Comparison of ENCODE assay signal across 18 cellular contexts in the genomic region with DNA sequence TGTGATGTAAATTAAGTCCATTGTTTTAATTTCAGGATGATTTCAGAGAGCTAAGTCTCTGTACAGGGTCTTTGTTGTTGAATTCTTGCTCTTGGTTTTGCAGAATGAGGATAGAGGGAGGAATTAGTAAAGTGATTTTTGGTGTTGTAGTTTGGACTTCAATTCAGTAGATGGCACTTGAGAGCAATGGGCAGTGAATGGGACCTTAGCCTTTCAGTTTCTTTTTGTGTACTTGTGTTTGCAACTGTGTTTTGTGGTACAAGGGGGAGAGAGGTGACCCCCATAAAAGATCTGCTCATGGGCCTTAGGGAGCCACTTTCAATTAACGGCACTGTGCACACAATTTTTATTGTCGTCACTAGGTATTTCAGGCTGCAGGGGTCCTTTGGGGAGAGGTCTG.
DNase-seq lines count a peak whose midpoint lies in the region; ATAC-seq and TF ChIP-seq lines count a peak whose summit lies in the region.
"Had no signal": no experiment of that assay in that cellular context is flagged by ENCODE, and none has a peak within 500 bp of the region (broad histone marks: within the 10 kb centered on the region; RNA-seq: fewer than 3 reads in every experiment).

No MANE protein-coding gene starts in this region.

- H3K9me3 ChIP-seq in neural progenitor cell (ENCODE audit: low read depth) = peaks cover 5% of the 10 kb centered on the region
- H3K9me3 ChIP-seq: gastrocnemius medialis, suprapubic skin had no signal

- H3K9ac ChIP-seq in KMS-11 = no peak overlapping the region; the same call in 1 of the 2 replicates
- no peak overlapping the region for H3K9ac ChIP-seq in neural progenitor cell
- H3K9ac ChIP-seq: BLaER1 had no signal

- H3K36me3 ChIP-seq in KMS-11 (ENCODE audit: insufficient read depth) = no peaks in the 10 kb centered on the region
- H3K36me3 ChIP-seq in neural progenitor cell = no peaks in the 10 kb centered on the region
- H3K36me3 ChIP-seq: BLaER1, gastrocnemius medialis, spleen, suprapubic skin had no signal

- H3K4me1 ChIP-seq in KMS-11 (ENCODE audit: low read depth, poor library complexity, severe bottlenecking) (no peaks in the 10 kb centered on the region), neural progenitor cell (no peaks in the 10 kb centered on the region)
- H3K4me1 ChIP-seq: BLaER1, gastrocnemius medialis, spleen, suprapubic skin had no signal

- peak overlapping the region; percentile 78; the same call in 1 of the 2 replicates for H2AFZ ChIP-seq in KMS-11 (ENCODE audit: low read depth)
- no peak overlapping the region for H2AFZ ChIP-seq in neural progenitor cell (replicated peaks)

- H3F3A ChIP-seq in neural progenitor cell (ENCODE audit: low read depth) = no peaks in the 10 kb centered on the region

- no peaks in the 10 kb centered on the region for H3K27me3 ChIP-seq in KMS-11 (ENCODE audit: insufficient read depth, low read depth)
- H3K27me3 ChIP-seq in neural progenitor cell = no peaks in the 10 kb centered on the region
- H3K27me3 ChIP-seq: gastrocnemius medialis, spleen, suprapubic skin had no signal

- no peaks in the 10 kb centered on the region for H4K20me1 ChIP-seq in KMS-11 (ENCODE audit: insufficient read depth)
- no peaks in the 10 kb centered on the region for H4K20me1 ChIP-seq in neural progenitor cell (ENCODE audit: low read depth)
- H4K20me1 ChIP-seq: BLaER1 had no signal

- peak overlapping the region; percentile 36; the same call in 1 of the 2 replicates for H3K4me2 ChIP-seq in KMS-11
- H3K4me2 ChIP-seq in neural progenitor cell = no peak overlapping the region
- H3K4me2 ChIP-seq: BLaER1 had no signal

- ATAC-seq in GM18517 (IDR thresholded peaks at IDR 0.05; ENCODE audit: unreplicated experiment) (peak; percentile 71), WTC11 (peak; percentile 70)
- ATAC-seq: activated CD4-positive, CD25-positive, alpha-beta regulatory T cell treated with anti-CD3 and anti-CD28 coated beads, Interleukin-2, amount 50 U/mL, for 24 hours; gastrocnemius medialis had no signal

- H3K4me1 Mint-ChIP-seq in WTC11 = peaks cover 7% of the 10 kb centered on the region
- H3K4me1 Mint-ChIP-seq in neural progenitor cell = no peaks in the 10 kb centered on the region

- POLR2A ChIA-PET in WTC11 (lab: Charles Lee) = no interaction called here

- CTCF ChIA-PET in WTC11 (lab: Charles Lee) = no interaction called here

- TF ChIP-seq CTCF in KMS-11 (conservative IDR thresholded peaks at IDR 0.05; ENCODE audit: low read depth, low read length) = peak; percentile 66
- no peak for TF ChIP-seq CTCF in WTC11 (IDR thresholded peaks at IDR 0.05)
- no peak for TF ChIP-seq CTCF in neural progenitor cell (IDR thresholded peaks at IDR 0.05)

- H3K27ac ChIP-seq in KMS-11 (no peak overlapping the region), neural progenitor cell (no peak overlapping the region)
- H3K27ac ChIP-seq: BLaER1, gastrocnemius medialis, spleen, suprapubic skin had no signal

- no peak overlapping the region for H3K27ac Mint-ChIP-seq in WTC11
- H3K27ac Mint-ChIP-seq in neural progenitor cell = no peak overlapping the region
- H3K27ac Mint-ChIP-seq: activated T-helper 1 cell treated with anti-CD3 and anti-CD28 coated beads, Interleukin-12 subunit alpha, Interleukin-12 subunit beta, Interleukin-2, Interleukin-4 antibody, amounts not matched to agents 30 ng/mL and 10 ng/mL and 1 ng/mL, durations not matched to agents 14 hours and 24 hours and 36 hours had no signal

- H3K4me3 Mint-ChIP-seq in WTC11 (no peak overlapping the region), neural progenitor cell (no peak overlapping the region)
- H3K4me3 Mint-ChIP-seq: activated T-helper 1 cell treated with anti-CD3 and anti-CD28 coated beads, Interleukin-12 subunit alpha, Interleukin-12 subunit beta, Interleukin-2, Interleukin-4 antibody, amounts not matched to agents 30 ng/mL and 10 ng/mL and 1 ng/mL, durations not matched to agents 14 hours and 24 hours and 36 hours had no signal

- no peaks in the 10 kb centered on the region for H3K27me3 Mint-ChIP-seq in WTC11 (ENCODE audit: low read depth)
- peaks cover 2% of the 10 kb centered on the region for H3K27me3 Mint-ChIP-seq in neural progenitor cell (ENCODE audit: insufficient read depth, low read depth)

- no peak for DNase-seq in WTC11 (ENCODE audit: low spot score)
- DNase-seq in neural progenitor cell (ENCODE audit: low spot score) = peak; percentile 1
- DNase-seq in OCI-M2 (lab: John Stamatoyannopoulos, UW; ENCODE audit: unreplicated experiment) = no peak
- no peak for DNase-seq in activated gamma-delta T cell treated with Interleukin-2 at 50 U/mL for 16 hours
- no peak for DNase-seq in A172 (ENCODE audit: low spot score)
- DNase-seq: erythroblast, gastrocnemius medialis, MV-4-11, NCI-H2029 treated with DMSO at 0.1 percent for 48 hours, NCI-H510A, spleen, T-helper 2 cell had no signal

- H3K9me3 Mint-ChIP-seq in WTC11 = peaks cover 32% of the 10 kb centered on the region
- peaks cover 10% of the 10 kb centered on the region for H3K9me3 Mint-ChIP-seq in neural progenitor cell
- H3K9me3 Mint-ChIP-seq: activated T-helper 1 cell treated with anti-CD3 and anti-CD28 coated beads, Interleukin-12 subunit alpha, Interleukin-12 subunit beta, Interleukin-2, Interleukin-4 antibody, amounts not matched to agents 30 ng/mL and 10 ng/mL and 1 ng/mL, durations not matched to agents 14 hours and 24 hours and 36 hours had no signal

- H3K4me3 ChIP-seq in KMS-11 (IDR thresholded peaks at IDR 0.05; ENCODE audit: insufficient read depth, low read depth, low read length) (no peak overlapping the region), neural progenitor cell (no peak overlapping the region)
- H3K4me3 ChIP-seq: BLaER1, gastrocnemius medialis, spleen, suprapubic skin had no signal

- H3K79me2 ChIP-seq in KMS-11 (ENCODE audit: insufficient read depth, low read depth) = no peaks in the 10 kb centered on the region
- H3K79me2 ChIP-seq in neural progenitor cell (ENCODE audit: low read depth) = no peaks in the 10 kb centered on the region

- H3K36me3 Mint-ChIP-seq in WTC11 (peaks cover 7% of the 10 kb centered on the region), neural progenitor cell (no peaks in the 10 kb centered on the region)

TF ChIP-seq in WTC11, 78 proteins besides CTCF, POLR2A, EP300 and RAD21:
- TF ChIP-seq ELF4 (CRISPR knock-in tag; IDR thresholded peaks at IDR 0.05; ENCODE audit: low read depth) = no peak
- TF ChIP-seq, protein P1, sequence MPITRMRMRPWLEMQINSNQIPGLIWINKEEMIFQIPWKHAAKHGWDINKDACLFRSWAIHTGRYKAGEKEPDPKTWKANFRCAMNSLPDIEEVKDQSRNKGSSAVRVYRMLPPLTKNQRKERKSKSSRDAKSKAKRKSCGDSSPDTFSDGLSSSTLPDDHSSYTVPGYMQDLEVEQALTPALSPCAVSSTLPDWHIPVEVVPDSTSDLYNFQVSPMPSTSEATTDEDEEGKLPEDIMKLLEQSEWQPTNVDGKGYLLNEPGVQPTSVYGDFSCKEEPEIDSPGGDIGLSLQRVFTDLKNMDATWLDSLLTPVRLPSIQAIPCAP (CRISPR knock-in tag; IDR thresholded peaks at IDR 0.05) = no peak
- TF ChIP-seq RELA (CRISPR knock-in tag; IDR thresholded peaks at IDR 0.05; ENCODE audit: borderline replicate concordance) = no peak
- TF ChIP-seq ESRRA (CRISPR knock-in tag; IDR thresholded peaks at IDR 0.05; ENCODE audit: borderline replicate concordance) = no peak
- TF ChIP-seq KAT7 (CRISPR knock-in tag; IDR thresholded peaks at IDR 0.05; ENCODE audit: borderline replicate concordance) = no peak
- TF ChIP-seq NFE2L1 (CRISPR knock-in tag; IDR thresholded peaks at IDR 0.05) = no peak
- TF ChIP-seq GABPB1 (CRISPR knock-in tag; IDR thresholded peaks at IDR 0.05) = no peak
- TF ChIP-seq ATF1 (CRISPR knock-in tag; IDR thresholded peaks at IDR 0.05) = no peak
- no peak for TF ChIP-seq SMAD3 (CRISPR knock-in tag; IDR thresholded peaks at IDR 0.05; ENCODE audit: borderline replicate concordance)
- TF ChIP-seq, protein P2, sequence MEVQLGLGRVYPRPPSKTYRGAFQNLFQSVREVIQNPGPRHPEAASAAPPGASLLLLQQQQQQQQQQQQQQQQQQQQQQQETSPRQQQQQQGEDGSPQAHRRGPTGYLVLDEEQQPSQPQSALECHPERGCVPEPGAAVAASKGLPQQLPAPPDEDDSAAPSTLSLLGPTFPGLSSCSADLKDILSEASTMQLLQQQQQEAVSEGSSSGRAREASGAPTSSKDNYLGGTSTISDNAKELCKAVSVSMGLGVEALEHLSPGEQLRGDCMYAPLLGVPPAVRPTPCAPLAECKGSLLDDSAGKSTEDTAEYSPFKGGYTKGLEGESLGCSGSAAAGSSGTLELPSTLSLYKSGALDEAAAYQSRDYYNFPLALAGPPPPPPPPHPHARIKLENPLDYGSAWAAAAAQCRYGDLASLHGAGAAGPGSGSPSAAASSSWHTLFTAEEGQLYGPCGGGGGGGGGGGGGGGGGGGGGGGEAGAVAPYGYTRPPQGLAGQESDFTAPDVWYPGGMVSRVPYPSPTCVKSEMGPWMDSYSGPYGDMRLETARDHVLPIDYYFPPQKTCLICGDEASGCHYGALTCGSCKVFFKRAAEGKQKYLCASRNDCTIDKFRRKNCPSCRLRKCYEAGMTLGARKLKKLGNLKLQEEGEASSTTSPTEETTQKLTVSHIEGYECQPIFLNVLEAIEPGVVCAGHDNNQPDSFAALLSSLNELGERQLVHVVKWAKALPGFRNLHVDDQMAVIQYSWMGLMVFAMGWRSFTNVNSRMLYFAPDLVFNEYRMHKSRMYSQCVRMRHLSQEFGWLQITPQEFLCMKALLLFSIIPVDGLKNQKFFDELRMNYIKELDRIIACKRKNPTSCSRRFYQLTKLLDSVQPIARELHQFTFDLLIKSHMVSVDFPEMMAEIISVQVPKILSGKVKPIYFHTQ (CRISPR knock-in tag; IDR thresholded peaks at IDR 0.05) = no peak
- no peak for TF ChIP-seq NR1H2 (CRISPR knock-in tag; IDR thresholded peaks at IDR 0.05)
TF ChIP-seq in WTC11: peak in this region for 0.
